3 cellular contexts compared by ENCODE assay signal in genomic region chr5:56213886-56214535, GRCh38. TPM values are rescaled to one million over a fixed set of nuclear protein-coding genes. Genes with fewer than 3 reads are reported as not detected.
"Had no signal": no experiment of that assay in that cellular context is flagged by ENCODE, and none has a peak within 500 bp of the region (broad histone marks: within the 10 kb centered on the region; RNA-seq: fewer than 3 reads in every experiment).

No MANE protein-coding gene starts in this region.

RNA-seq across cellular contexts. Expression of gene ANKRD55, which starts 19.1 kb away (rescaled TPM):
- total RNA-seq: ascending aorta, osteoblast, WTC11 had no signal
